Comparison of ENCODE assay signal across 2 cellular contexts in genomic region chr11:31646206-31646605, GRCh38.
TF ChIP-seq lines count a peak whose summit lies in the region.

No MANE protein-coding gene starts in this region.

TF ChIP-seq in endothelial cell of umbilical vein, 7 proteins besides CTCF, POLR2A, EP300 and RAD21 (continued from another document):
- TF ChIP-seq FOS (IDR thresholded peaks at IDR 0.05; ENCODE audit: borderline replicate concordance, insufficient read depth, low read length), result no peak
TF ChIP-seq in endothelial cell of umbilical vein: peak in this region for 0.

TF ChIP-seq in HepG2, 621 proteins besides CTCF, POLR2A, EP300 and RAD21 (continued from another document):
- TF ChIP-seq LCORL (IDR thresholded peaks at IDR 0.05) (no peak), LCORL (CRISPR knock-in tag; IDR thresholded peaks at IDR 0.05) (no peak), ZBTB25 (CRISPR knock-in tag; IDR thresholded peaks at IDR 0.05) (no peak), NR2C2 (CRISPR knock-in tag; IDR thresholded peaks at IDR 0.05; ENCODE audit: borderline replicate concordance) (no peak), NFKBIZ (CRISPR knock-in tag; IDR thresholded peaks at IDR 0.05) (no peak), XBP1 (CRISPR knock-in tag; IDR thresholded peaks at IDR 0.05) (no peak)
